ENCODE assay signal across 8 cellular contexts in the genomic region with DNA sequence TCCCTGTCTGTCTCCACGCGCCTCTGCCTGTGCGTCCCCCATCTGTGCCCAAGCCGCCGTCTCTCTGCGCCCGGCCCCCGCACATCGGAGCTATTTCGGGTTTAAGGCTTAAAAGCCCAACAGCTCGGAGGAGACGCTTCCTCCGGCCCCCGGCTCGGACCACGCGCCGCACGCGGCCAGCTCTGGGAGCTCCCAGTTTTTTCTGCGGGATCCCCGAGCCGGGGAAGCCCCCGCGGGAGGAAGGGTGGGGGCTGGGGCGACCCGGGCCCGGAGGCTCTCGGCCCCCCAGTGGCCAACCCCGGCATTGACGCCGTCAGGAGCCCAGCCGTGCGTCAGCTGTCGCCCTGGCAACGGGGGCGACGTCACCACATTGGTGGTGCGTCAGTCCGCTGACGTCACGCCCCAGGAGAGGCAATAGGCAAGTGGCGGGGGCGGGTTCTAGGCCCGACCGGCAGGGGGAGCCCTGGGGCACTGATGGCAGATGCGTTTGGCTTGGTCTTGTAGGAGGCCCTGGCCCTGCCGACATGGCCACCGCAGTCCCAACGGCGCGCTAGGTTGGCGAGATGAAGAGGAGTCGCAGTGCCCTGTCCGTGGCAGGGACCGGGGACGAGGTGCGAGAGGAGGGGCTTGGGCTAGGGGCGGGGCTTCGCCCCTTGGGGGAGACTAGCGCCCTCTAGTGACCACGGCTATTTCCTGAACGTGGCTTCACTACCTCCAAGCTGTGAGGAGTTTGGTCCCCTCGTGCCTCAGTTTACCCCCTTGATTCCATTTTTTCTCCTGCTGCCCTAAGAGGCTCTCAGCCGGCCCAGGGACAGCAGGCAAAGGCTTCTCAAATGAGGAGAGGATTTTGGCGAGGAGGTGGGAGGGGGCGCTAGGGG. TPM values are rescaled to one million over a fixed set of nuclear protein-coding genes. Genes with fewer than 3 reads are reported as not detected.
DNase-seq lines count a peak whose midpoint lies in the region; ATAC-seq and TF ChIP-seq lines count a peak whose summit lies in the region.

No MANE protein-coding gene starts in this region.

- 3 to 4% methylated on average over 63 to 67 of the region's 67 CpGs for WGBS in heart right ventricle, 2 donors
- 4% methylated on average over 66 of the region's 67 CpGs for WGBS in prostate gland
- 3% methylated on average over 67 of the region's 67 CpGs for WGBS in urinary bladder

- peaks cover 9 to 66% (median 49%) of the 10 kb centered on the region in 9 donors for H3K4me1 ChIP-seq in heart right ventricle
- peaks cover 13% of the 10 kb centered on the region for H3K4me1 ChIP-seq in prostate gland (replicated peaks)
- peaks cover 1% of the 10 kb centered on the region for H3K4me1 ChIP-seq in urinary bladder (ENCODE audit: insufficient read depth)

- DNase-seq in GDM1 (lab: John Stamatoyannopoulos, UW) (peak; percentile 95), H7 (peak; percentile 99), NAMALWA (ENCODE audit: low spot score) (peak; percentile 95), SW 1271 (lab: John Stamatoyannopoulos, UW) (peak; percentile 46 to 64), heart right ventricle (peak; percentile 82 to 83), prostate gland (ENCODE audit: low spot score) (peak; percentile 42)
- DNase-seq in activated naive CD8-positive, alpha-beta T cell treated with anti-CD3 and anti-CD28 coated beads, Interleukin-2, amount 50 U/mL, for 16 hours (ENCODE audit: low read depth, low spot score), result peak; percentile 78

- H3K27me3 ChIP-seq in H7 (ENCODE audit: control insufficient read depth, insufficient read depth, low read length) (peaks cover 54% of the 10 kb centered on the region), heart right ventricle (peaks cover 29 to 53% (median 51%) of the 10 kb centered on the region in 7 donors), prostate gland (replicated peaks; ENCODE audit: insufficient read depth) (peaks cover 30% of the 10 kb centered on the region)

- TF ChIP-seq CTCF in heart right ventricle (IDR thresholded peaks at IDR 0.05) (peak; percentile 72 to 98 (median 85)), prostate gland (IDR thresholded peaks at IDR 0.05) (peak; percentile 52 to 86 (median 72))

- peak overlapping the region in 7 of 10 donors; percentile 13 to 73 (median 32) for H3K27ac ChIP-seq in heart right ventricle
- peak overlapping the region in 1 of 2 donors; percentile 42 for H3K27ac ChIP-seq in prostate gland
- no peak overlapping the region for H3K27ac ChIP-seq in urinary bladder (ENCODE audit: low read depth)

- no peaks in the 10 kb centered on the region for H3K9me3 ChIP-seq in heart right ventricle
- no peaks in the 10 kb centered on the region for H3K9me3 ChIP-seq in prostate gland

- intact Hi-C loops in heart right ventricle (cut with DNase I), result no loop called here
- intact Hi-C loops in prostate gland (cut with DNase I), result no loop called here

- H3K36me3 ChIP-seq in H7 (replicated peaks; ENCODE audit: control insufficient read depth, insufficient read depth, low read length) (no peaks in the 10 kb centered on the region), heart right ventricle (no peaks in the 10 kb centered on the region), prostate gland (no peaks in the 10 kb centered on the region), urinary bladder (ENCODE audit: insufficient read depth) (no peaks in the 10 kb centered on the region)

- ATAC-seq in heart right ventricle, result peak; percentile 73 to 92 (median 87)

- TF ChIP-seq POLR2A in prostate gland (IDR thresholded peaks at IDR 0.05), result no peak

- peak overlapping the region; percentile 51 for H3K4me3 ChIP-seq in H7 (ENCODE audit: insufficient read depth, low read depth, low read length)
- peak overlapping the region; percentile 4 to 67 (median 52) for H3K4me3 ChIP-seq in heart right ventricle
- H3K4me3 ChIP-seq in prostate gland, result peak overlapping the region; percentile 25 to 33
- peak overlapping the region; percentile 24 for H3K4me3 ChIP-seq in urinary bladder (ENCODE audit: low read depth, low read length)

RNA-seq across cellular contexts. Expression of a gene that starts 3.7 kb away (rescaled TPM):
- 2.3 and 2.6 TPM in 2 replicates for total RNA-seq in H7 (2014; rRNA removed; shearing (Covaris generic))
- total RNA-seq in heart right ventricle (10 to 100 TPM; 10.4 to 50.7 (median 17.3) TPM), prostate gland (10 to 100 TPM; 14.5 to 15.1 TPM), urinary bladder (5.6 TPM)
- polyA plus RNA-seq in heart right ventricle (10 to 100 TPM in 1 of 2 donors, 1 to 10 TPM in 1; 3.5 to 14.3 TPM), urinary bladder (18.6 TPM)

RNA-seq across cellular contexts. Expression of a gene that starts 13.3 kb away (rescaled TPM):
- total RNA-seq in H7 (2014; rRNA removed; shearing (Covaris generic)), result 226 and 254 TPM in 2 replicates
- total RNA-seq in heart right ventricle (100 to 1,000 TPM; 106 to 179 (median 121) TPM), prostate gland (100 to 1,000 TPM; 135 to 159 TPM), urinary bladder (59.5 TPM)
- polyA plus RNA-seq in heart right ventricle (100 to 1,000 TPM; 217 to 422 TPM), urinary bladder (203 TPM)

RNA-seq across cellular contexts. Expression of a gene that starts 36.2 kb away (rescaled TPM):
- total RNA-seq in H7 (2014; rRNA removed; shearing (Covaris generic)), result 48.0 and 48.3 TPM in 2 replicates
- total RNA-seq in heart right ventricle (10 to 100 TPM; 37.0 to 80.2 (median 55.8) TPM), prostate gland (100 to 1,000 TPM in 1 of 2 donors, 10 to 100 TPM in 1; 90.8 to 161 TPM), urinary bladder (55.5 TPM)
- polyA plus RNA-seq in heart right ventricle (100 to 1,000 TPM in 1 of 2 donors, 10 to 100 TPM in 1; 76.3 to 182 TPM), urinary bladder (72.1 TPM)

Comparison
In these comparisons a context has a peak if more than half of its experiments do, and no peak if none do; other contexts are left out.
1. DNase-seq: peak in every context shown above with its lines; median percentile 99 in H7; 95 in GDM1; 95 in NAMALWA; 82 in heart right ventricle; 78 in activated naive CD8-positive, alpha-beta T cell treated with anti-CD3 and anti-CD28 coated beads, Interleukin-2, amount 50 U/mL, for 16 hours; 55 in SW 1271; 42 in prostate gland.